In genomic region chr1:153509729-153510354, GRCh38 we compare ENCODE assay signal across 9 cellular contexts. TPM values are rescaled to one million over a fixed set of nuclear protein-coding genes. Genes with fewer than 3 reads are reported as not detected.
DNase-seq lines count a peak whose midpoint lies in the region; ATAC-seq lines count a peak whose summit lies in the region.
"Had no signal": no experiment of that assay in that cellular context is flagged by ENCODE, and none has a peak within 500 bp of the region (broad histone marks: within the 10 kb centered on the region; RNA-seq: fewer than 3 reads in every experiment).

No MANE protein-coding gene starts in this region.

- DNase-seq in Ammon's horn (ENCODE audit: low spot score) (peak; percentile 28), HAP-1 (ENCODE audit: low spot score in 2 of 2) (peak; percentile 44 to 85), SHP77 (lab: John Stamatoyannopoulos, UW) (peak; percentile 76 to 85), hepatic stellate cell (ENCODE audit: low spot score) (peak; percentile 52), NCI-H774 (lab: John Stamatoyannopoulos, UW) (no peak)
- peak; percentile 47 to 70 (median 60) for DNase-seq in stimulated activated CD4-positive, alpha-beta T cell treated with anti-CD3 and anti-CD28 coated beads, TNF-alpha, amount 100 ng/mL, for 48 hours (ENCODE audit: low read depth in 3 of 3)

- H3K27me3 ChIP-seq in HAP-1 (ENCODE audit: low read depth), result no peaks in the 10 kb centered on the region

- H3K9me3 Mint-ChIP-seq in activated T-helper 17 cell treated with anti-CD3 and anti-CD28 coated beads, Interleukin-2, amount 50 U/mL, for 72 hours, result no peaks in the 10 kb centered on the region

- in situ Hi-C loops in HAP-1 (cut with MboI; ENCODE audit: low sequenced_read_pairs), result loop anchor here (10.0 kb wide), 3 partner anchors 55 to 475 kb away; partner anchors contain the start of genes RAB13 and S100A2

- H3K9me3 ChIP-seq in HAP-1, result no peaks in the 10 kb centered on the region

- H3K4me1 Mint-ChIP-seq in activated T-helper 17 cell treated with anti-CD3 and anti-CD28 coated beads, Interleukin-2, amount 50 U/mL, for 72 hours, result no peaks in the 10 kb centered on the region

- H3K36me3 Mint-ChIP-seq in activated T-helper 17 cell treated with anti-CD3 and anti-CD28 coated beads, Interleukin-2, amount 50 U/mL, for 72 hours (ENCODE audit: low read depth), result no peaks in the 10 kb centered on the region

- H3K36me3 ChIP-seq in HAP-1 (replicated peaks), result no peaks in the 10 kb centered on the region

- ATAC-seq in activated T-helper 17 cell treated with anti-CD3 and anti-CD28 coated beads, Interleukin-2, amount 50 U/mL, for 72 hours (replicated peaks), result peak; percentile 68
- ATAC-seq in HG03342 (IDR thresholded peaks at IDR 0.05; ENCODE audit: unreplicated experiment), result no peak

- no peaks in the 10 kb centered on the region; the same call in 1 of the 2 replicates for H3K4me1 ChIP-seq in HAP-1

- peak overlapping the region; percentile 1 for H3K27ac Mint-ChIP-seq in activated T-helper 17 cell treated with anti-CD3 and anti-CD28 coated beads, Interleukin-2, amount 50 U/mL, for 72 hours

- no peaks in the 10 kb centered on the region for H3K27me3 Mint-ChIP-seq in activated T-helper 17 cell treated with anti-CD3 and anti-CD28 coated beads, Interleukin-2, amount 50 U/mL, for 72 hours

- no peak overlapping the region for H3K4me3 Mint-ChIP-seq in activated T-helper 17 cell treated with anti-CD3 and anti-CD28 coated beads, Interleukin-2, amount 50 U/mL, for 72 hours

- H3K4me3 ChIP-seq in HAP-1, result no peak overlapping the region

RNA-seq across cellular contexts. Expression of gene S100A6, which starts 25.9 kb away (rescaled TPM):
- 100 to 1,000 TPM; 530 to 753 TPM for total RNA-seq in activated T-helper 17 cell treated with anti-CD3 and anti-CD28 coated beads, Interleukin-2, amount 50 U/mL, for 72 hours

RNA-seq across cellular contexts. Expression of gene S100A5, which starts 30.9 kb away (rescaled TPM):
- total RNA-seq in activated T-helper 17 cell treated with anti-CD3 and anti-CD28 coated beads, Interleukin-2, amount 50 U/mL, for 72 hours, result 1 to 10 TPM; 3.2 to 9.6 TPM
- total RNA-seq: pulmonary artery endothelial cell had no signal

RNA-seq across cellular contexts. Expression of gene S100A4, which starts 35.8 kb away (rescaled TPM):
- total RNA-seq in activated T-helper 17 cell treated with anti-CD3 and anti-CD28 coated beads, Interleukin-2, amount 50 U/mL, for 72 hours, result 1,000 to 10,000 TPM; 1,035 to 1,445 TPM

RNA-seq across cellular contexts. Expression of gene S100A3, which starts 39.2 kb away (rescaled TPM):
- total RNA-seq in activated T-helper 17 cell treated with anti-CD3 and anti-CD28 coated beads, Interleukin-2, amount 50 U/mL, for 72 hours, result not detected

RNA-seq across cellular contexts. Expression of gene S100A7, which starts 49.4 kb away (rescaled TPM):
- total RNA-seq in activated T-helper 17 cell treated with anti-CD3 and anti-CD28 coated beads, Interleukin-2, amount 50 U/mL, for 72 hours, result not detected
- total RNA-seq: pulmonary artery endothelial cell had no signal
